In the genomic region with DNA sequence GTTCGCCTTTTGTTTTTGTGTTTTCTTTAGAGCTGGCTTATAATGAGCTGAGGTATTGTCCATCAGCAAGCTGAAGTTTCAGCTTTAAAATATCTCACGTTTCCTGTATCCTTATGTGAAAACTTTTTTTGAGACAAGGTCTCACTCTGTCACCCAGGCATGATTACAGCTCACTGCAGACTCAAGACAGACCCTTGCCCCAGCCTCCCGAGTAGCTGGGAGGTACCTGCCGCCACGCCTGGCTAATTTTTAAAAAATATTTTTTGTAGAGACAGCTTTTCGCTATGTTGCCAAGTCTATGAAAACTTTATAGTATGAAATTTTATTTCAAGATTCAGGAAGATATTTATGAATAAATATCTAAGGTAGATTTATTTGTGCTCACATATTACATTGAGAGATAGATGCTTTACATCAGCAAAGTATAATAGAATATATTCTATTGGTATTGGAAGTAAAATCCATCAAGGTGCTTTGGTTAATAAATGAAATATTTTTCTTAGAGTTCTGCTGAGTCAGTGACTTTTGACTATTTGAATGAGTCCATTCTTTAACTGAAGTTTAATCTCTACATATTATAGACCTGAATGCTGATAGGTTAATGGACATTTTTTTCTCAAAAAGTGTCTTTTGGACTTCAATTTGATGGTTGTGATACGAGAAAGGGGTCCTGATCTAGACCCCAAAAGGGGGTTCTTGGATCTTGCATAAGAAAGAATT, we compare ENCODE assay signal across 18 cellular contexts. TPM values are rescaled to one million over a fixed set of nuclear protein-coding genes. Genes with fewer than 3 reads are reported as not detected.
A peak's percentile ranks its signal among the peaks of the same experiment; 100 is the strongest.
DNase-seq lines count a peak whose midpoint lies in the region; ATAC-seq and TF ChIP-seq lines count a peak whose summit lies in the region.
"Had no signal": no experiment of that assay in that cellular context is flagged by ENCODE, and none has a peak within 500 bp of the region (broad histone marks: within the 10 kb centered on the region; RNA-seq: fewer than 3 reads in every experiment).

No MANE protein-coding gene starts in this region.

- WGBS in thyroid gland, 2 donors, result 46 to 60% methylated on average over 7 of the region's 7 CpGs

- H3K4me1 Mint-ChIP-seq in mesothelial cell of epicardium, result peaks cover 49% of the 10 kb centered on the region

- ATAC-seq in Right ventricle myocardium inferior (no peak), HG03097 (IDR thresholded peaks at IDR 0.05; ENCODE audit: low FRiP score, unreplicated experiment) (no peak), HG02870 (IDR thresholded peaks at IDR 0.05; ENCODE audit: unreplicated experiment) (no peak)

- H3K4me1 ChIP-seq in left ventricle myocardium inferior (peaks cover 66% of the 10 kb centered on the region), adipocyte (ENCODE audit: control insufficient read depth, insufficient read depth, low read length) (peaks cover 51% of the 10 kb centered on the region), thyroid gland (peaks cover 51 to 54% of the 10 kb centered on the region in 2 donors)

- H3K27me3 Mint-ChIP-seq in mesothelial cell of epicardium (ENCODE audit: low read depth), result no peaks in the 10 kb centered on the region

- peak overlapping the region; percentile 53 for H3K27ac Mint-ChIP-seq in mesothelial cell of epicardium

- peak overlapping the region; percentile 24 for H3K9ac ChIP-seq in adipocyte (ENCODE audit: low read length)
- H3K9ac ChIP-seq: GM23248 had no signal

- H3K4me3 ChIP-seq in left ventricle myocardium inferior (no peak overlapping the region), adipocyte (ENCODE audit: low read length) (no peak overlapping the region), thyroid gland (replicated peaks in 1 of 3) (no peak overlapping the region)
- H3K4me3 ChIP-seq: GM23248 had no signal

- H3K27ac ChIP-seq in left ventricle myocardium inferior (replicated peaks) (peak overlapping the region; percentile 78), thyroid gland (peak overlapping the region; percentile 31 to 83 (median 64))
- H3K27ac ChIP-seq: GM23248 had no signal

- H3K36me3 ChIP-seq in left ventricle myocardium inferior (no peaks in the 10 kb centered on the region), adipocyte (ENCODE audit: control insufficient read depth, insufficient read depth, low read length, severe bottlenecking) (no peaks in the 10 kb centered on the region), thyroid gland (no peaks in the 10 kb centered on the region)

- H3K9me3 ChIP-seq in left ventricle myocardium inferior (replicated peaks), result no peaks in the 10 kb centered on the region
- no peaks in the 10 kb centered on the region for H3K9me3 ChIP-seq in adipocyte (ENCODE audit: control insufficient read depth, low read length)
- H3K9me3 ChIP-seq in thyroid gland, result no peaks in the 10 kb centered on the region

- H3K4me3 Mint-ChIP-seq in mesothelial cell of epicardium, result no peak overlapping the region

- no peak for TF ChIP-seq POLR2A in thyroid gland (IDR thresholded peaks at IDR 0.05)

- TF ChIP-seq CTCF in left ventricle myocardium inferior (IDR thresholded peaks at IDR 0.05; ENCODE audit: borderline replicate concordance) (no peak), mesothelial cell of epicardium (IDR thresholded peaks at IDR 0.05; ENCODE audit: unreplicated experiment) (no peak), thyroid gland (IDR thresholded peaks at IDR 0.05) (no peak)

- no peaks in the 10 kb centered on the region for H3K36me3 Mint-ChIP-seq in mesothelial cell of epicardium

- intact Hi-C loops in left ventricle myocardium inferior (cut with micrococcal nuclease), result no loop called here
- intact Hi-C loops in Right ventricle myocardium inferior (cut with DNase I), result no loop called here
- intact Hi-C loops in thyroid gland (cut with DNase I), result no loop called here

- no peaks in the 10 kb centered on the region for H3K9me3 Mint-ChIP-seq in mesothelial cell of epicardium

- H3K27me3 ChIP-seq in left ventricle myocardium inferior (ENCODE audit: low read depth), result no peaks in the 10 kb centered on the region
- no peaks in the 10 kb centered on the region for H3K27me3 ChIP-seq in adipocyte (replicated peaks; ENCODE audit: control insufficient read depth, insufficient read depth, low read length)
- no peaks in the 10 kb centered on the region for H3K27me3 ChIP-seq in thyroid gland

- DNase-seq in left ventricle myocardium inferior (no peak), Right ventricle myocardium inferior (ENCODE audit: missing footprints) (no peak), adipocyte (ENCODE audit: low read depth) (no peak), mesothelial cell of epicardium (ENCODE audit: low spot score in 2 of 2, unreplicated experiment in 2 of 2) (no peak), thyroid gland (peak; percentile 55 to 57), ACHN (no peak)
- DNase-seq: C1 segment of cervical spinal cord, GM23248, Kasumi-1, MM.1S, NCI-H1092 treated with DMSO at 0.1 percent for 48 hours, NCI-H2081 treated with DMSO at 0.1 percent for 48 hours, NCI-H2227 treated with DMSO at 0.1 percent for 48 hours, NCI-H524 treated with DMSO at 0.1 percent for 48 hours, SIG-M5 had no signal

- in situ Hi-C loops in ACHN (cut with HindIII; ENCODE audit: low pct_ligation_motif_present, low pct_unique_long_range_greater_than_20kb, low sequenced_read_pairs), result no loop called here

RNA-seq across cellular contexts. Expression of a gene that starts 10.2 kb away (rescaled TPM):
- total RNA-seq in left ventricle myocardium inferior (102 TPM), Right ventricle myocardium inferior (48.8 TPM), mesothelial cell of epicardium (24.4 to 30.9 TPM (median 28.5 TPM) in 3 replicates), thyroid gland (10 to 100 TPM; 18.1 to 27.1 (median 25.6) TPM)

RNA-seq across cellular contexts. Expression of a gene that starts 21.4 kb away (rescaled TPM):
- total RNA-seq in left ventricle myocardium inferior (0.30 TPM), Right ventricle myocardium inferior (not detected), mesothelial cell of epicardium (0.44 to 0.45 TPM in 2 of 3 replicates, not detected in the other), thyroid gland (not detected)
- total RNA-seq: A172, GM23248 had no signal

Comparison
In these comparisons a context has a peak if more than half of its experiments do, and no peak if none do; other contexts are left out.
1. DNase-seq: peak in thyroid gland (2 of 2); none in left ventricle myocardium inferior (single experiment), Right ventricle myocardium inferior (single experiment), adipocyte (single experiment), mesothelial cell of epicardium (0 of 2) and ACHN (single experiment).